Comparison of ENCODE assay signal across 15 cellular contexts in the genomic region with DNA sequence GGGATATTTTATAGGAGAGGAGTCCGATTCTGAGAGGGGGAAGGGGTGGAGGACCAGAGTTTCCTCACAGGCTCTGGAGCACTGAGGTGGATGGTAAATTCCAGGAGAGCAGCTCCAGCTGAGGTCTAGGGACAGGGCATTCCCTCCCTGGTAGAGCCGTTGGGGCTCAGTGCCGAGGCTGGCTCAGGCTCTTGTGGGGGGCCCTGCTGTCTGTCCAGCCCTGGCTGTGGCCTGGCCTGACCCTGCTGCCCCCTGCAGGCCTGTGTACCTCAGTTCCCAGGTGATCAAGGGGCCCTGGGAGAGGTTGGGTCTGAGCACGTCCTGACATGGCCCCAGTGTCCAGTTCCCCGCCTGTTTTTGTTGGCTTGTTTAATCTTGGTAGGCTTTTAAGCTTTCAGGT. TPM values are rescaled to one million over a fixed set of nuclear protein-coding genes. Genes with fewer than 3 reads are reported as not detected.
DNase-seq lines count a peak whose midpoint lies in the region; TF ChIP-seq lines count a peak whose summit lies in the region.
"Had no signal": no experiment of that assay in that cellular context is flagged by ENCODE, and none has a peak within 500 bp of the region (broad histone marks: within the 10 kb centered on the region; RNA-seq: fewer than 3 reads in every experiment).

No MANE protein-coding gene starts in this region.

- intact Hi-C loops in activated naive CD4-positive, alpha-beta T cell treated with anti-CD3 and anti-CD28 coated beads for 36 hours (cut with micrococcal nuclease), result no loop called here

- H3K79me2 ChIP-seq in MM.1S (ENCODE audit: low read length), result no peaks in the 10 kb centered on the region

- no peak overlapping the region for H3K4me3 Mint-ChIP-seq in activated naive CD4-positive, alpha-beta T cell treated with anti-CD3 and anti-CD28 coated beads for 36 hours
- H3K4me3 Mint-ChIP-seq in endothelial cell (ENCODE audit: unreplicated experiment), result no peak overlapping the region
- H3K4me3 Mint-ChIP-seq: brain, IgD-negative memory B cell had no signal

- no peak overlapping the region for H3K4me2 ChIP-seq in MM.1S (ENCODE audit: low read depth, low read length)

- no peak overlapping the region for H3K9ac ChIP-seq in MM.1S (ENCODE audit: low read length)

- no peak overlapping the region for H2AFZ ChIP-seq in MM.1S (ENCODE audit: low read length)

- H3F3A ChIP-seq in MM.1S (ENCODE audit: insufficient read depth, low read length), result no peaks in the 10 kb centered on the region

- H3K27ac ChIP-seq in MM.1S (ENCODE audit: low read length), result no peak overlapping the region
- H3K27ac ChIP-seq: stomach had no signal

- no peaks in the 10 kb centered on the region for H3K27me3 Mint-ChIP-seq in activated naive CD4-positive, alpha-beta T cell treated with anti-CD3 and anti-CD28 coated beads for 36 hours (ENCODE audit: low read depth)
- peaks cover 3% of the 10 kb centered on the region for H3K27me3 Mint-ChIP-seq in endothelial cell (ENCODE audit: unreplicated experiment)
- H3K27me3 Mint-ChIP-seq: IgD-negative memory B cell had no signal

- peaks cover 9% of the 10 kb centered on the region for H3K9me3 Mint-ChIP-seq in activated naive CD4-positive, alpha-beta T cell treated with anti-CD3 and anti-CD28 coated beads for 36 hours
- H3K9me3 Mint-ChIP-seq in endothelial cell (ENCODE audit: unreplicated experiment), result no peaks in the 10 kb centered on the region

- peaks cover 44% of the 10 kb centered on the region for H3K36me3 Mint-ChIP-seq in activated naive CD4-positive, alpha-beta T cell treated with anti-CD3 and anti-CD28 coated beads for 36 hours (ENCODE audit: low read depth)
- peaks cover 23% of the 10 kb centered on the region for H3K36me3 Mint-ChIP-seq in endothelial cell (ENCODE audit: low read depth, unreplicated experiment)

- no peaks in the 10 kb centered on the region for H3K4me1 Mint-ChIP-seq in activated naive CD4-positive, alpha-beta T cell treated with anti-CD3 and anti-CD28 coated beads for 36 hours (ENCODE audit: low read depth)
- peaks cover 19% of the 10 kb centered on the region for H3K4me1 Mint-ChIP-seq in endothelial cell (ENCODE audit: unreplicated experiment)
- H3K4me1 Mint-ChIP-seq: brain had no signal

- CTCF ChIA-PET in activated naive CD4-positive, alpha-beta T cell treated with anti-CD3 and anti-CD28 coated beads for 36 hours (lab: Charles Lee), result interaction anchor here (0.6 kb wide), 1 partner anchor 63 kb away, joined by 3 read pairs; no protein-coding TSS in a partner anchor

- H3K9me3 ChIP-seq in MM.1S (replicated peaks; ENCODE audit: insufficient read depth, low read length), result no peaks in the 10 kb centered on the region

- H3K4me3 ChIP-seq in MM.1S (ENCODE audit: low read length), result no peak overlapping the region
- no peak overlapping the region for H3K4me3 ChIP-seq in retinal pigment epithelial cell (ENCODE audit: low read length)
- H3K4me3 ChIP-seq: stomach had no signal

- H3K4me1 ChIP-seq in MM.1S (ENCODE audit: low read length), result no peaks in the 10 kb centered on the region
- H3K4me1 ChIP-seq: stomach had no signal

- H3K36me3 ChIP-seq in MM.1S (replicated peaks; ENCODE audit: insufficient read depth, low read length), result no peaks in the 10 kb centered on the region

- TF ChIP-seq CTCF in MM.1S (IDR thresholded peaks at IDR 0.05; ENCODE audit: low read length) (peak; percentile 39), endothelial cell (IDR thresholded peaks at IDR 0.05; ENCODE audit: unreplicated experiment) (peak; percentile 11), retinal pigment epithelial cell (conservative IDR thresholded peaks at IDR 0.05; ENCODE audit: low read depth, low read length) (peak; percentile 27)

- H3K27me3 ChIP-seq in MM.1S (replicated peaks; ENCODE audit: insufficient read depth, low read length), result no peaks in the 10 kb centered on the region
- H3K27me3 ChIP-seq: stomach had no signal

- no peak overlapping the region for H3K27ac Mint-ChIP-seq in activated naive CD4-positive, alpha-beta T cell treated with anti-CD3 and anti-CD28 coated beads for 36 hours
- H3K27ac Mint-ChIP-seq in endothelial cell (ENCODE audit: unreplicated experiment), result no peak overlapping the region

- H4K20me1 ChIP-seq in MM.1S (ENCODE audit: insufficient read depth, low read length), result no peaks in the 10 kb centered on the region

- peak; percentile 15 for DNase-seq in activated naive CD4-positive, alpha-beta T cell treated with anti-CD3 and anti-CD28 coated beads for 36 hours
- DNase-seq in activated naive CD4-positive, alpha-beta T cell treated with Interleukin-2 at 50 U/mL for 16 hours, result no peak
- DNase-seq in MM.1S (no peak), endothelial cell (ENCODE audit: low spot score) (peak; percentile 41), retinal pigment epithelial cell (ENCODE audit: low read depth) (no peak), HUDEP-2 (lab: John Stamatoyannopoulos, UW; ENCODE audit: unreplicated experiment in 76 of 76) (no peak), NCI-H1694 (lab: John Stamatoyannopoulos, UW) (no peak), DMS153 treated with DMSO at 0.1 percent for 48 hours (lab: John Stamatoyannopoulos, UW; ENCODE audit: unreplicated experiment) (no peak)
- DNase-seq: occipital lobe, RPMI8226, stomach had no signal

- H3K9me2 ChIP-seq in MM.1S (replicated peaks; ENCODE audit: insufficient read depth, low read length), result no peaks in the 10 kb centered on the region

RNA-seq across cellular contexts. Expression of a gene that starts 16.8 kb away (rescaled TPM):
- not detected for total RNA-seq in activated naive CD4-positive, alpha-beta T cell treated with anti-CD3 and anti-CD28 coated beads for 36 hours
- 0.31 TPM for total RNA-seq in endothelial cell (ENCODE audit: unreplicated experiment)
- total RNA-seq: Daoy, fibroblast of lung, occipital lobe, stomach had no signal

Comparison
In these comparisons a context has a peak if more than half of its experiments do, and no peak if none do; other contexts are left out.
1. DNase-seq: peak in activated naive CD4-positive, alpha-beta T cell treated with anti-CD3 and anti-CD28 coated beads for 36 hours (single experiment) and endothelial cell (single experiment); none in activated naive CD4-positive, alpha-beta T cell treated with Interleukin-2 at 50 U/mL for 16 hours (single experiment), MM.1S (single experiment), retinal pigment epithelial cell (single experiment), HUDEP-2 (0 of 76), NCI-H1694 (single experiment) and DMS153 treated with DMSO at 0.1 percent for 48 hours (single experiment).
2. Peak in every context shown above with its lines, with median percentiles within 50 percentile points of each other: CTCF ChIP-seq.